ENCODE assay signal across 18 cellular contexts in the genomic region with DNA sequence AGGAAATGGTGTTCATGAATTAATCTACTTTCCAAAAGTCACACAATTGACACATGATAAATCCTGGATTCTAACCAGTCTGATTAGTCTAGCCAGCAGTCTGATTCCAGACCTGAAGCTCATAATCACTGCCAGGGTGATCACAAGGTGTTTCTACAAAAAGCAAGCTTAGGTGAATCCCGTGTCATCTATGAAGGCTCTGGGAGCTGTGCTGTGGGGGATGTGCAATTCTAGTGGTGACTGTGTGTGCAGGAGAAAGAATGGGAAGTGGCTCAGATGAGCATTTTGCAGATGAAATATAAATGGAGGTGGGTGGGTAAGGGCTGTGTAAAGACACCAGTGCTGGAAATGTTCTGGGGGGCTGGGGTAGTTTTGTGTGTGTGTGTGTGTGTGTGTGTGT. TPM values are rescaled to one million over a fixed set of nuclear protein-coding genes. Genes with fewer than 3 reads are reported as not detected.
DNase-seq lines count a peak whose midpoint lies in the region; ATAC-seq and TF ChIP-seq lines count a peak whose summit lies in the region.
"Had no signal": no experiment of that assay in that cellular context is flagged by ENCODE, and none has a peak within 500 bp of the region (broad histone marks: within the 10 kb centered on the region; RNA-seq: fewer than 3 reads in every experiment).

No MANE protein-coding gene starts in this region.

- H3K4me3 ChIP-seq in Caco-2 (ENCODE audit: low read depth, low read length), result no peak overlapping the region
- H3K4me3 ChIP-seq in WERI-Rb-1 (ENCODE audit: low read depth, low read length), result no peak overlapping the region
- H3K4me3 ChIP-seq: BLaER1 treated with 17β-estradiol and CSF1 and Interleukin-3, amounts not matched to agents 10 nM and 100 nM had no signal

- POLR2A ChIA-PET in Caco-2 (lab: Charles Lee), result no interaction called here

- peaks cover 16% of the 10 kb centered on the region for H3K9me3 Mint-ChIP-seq in Caco-2 (ENCODE audit: unreplicated experiment)
- H3K9me3 Mint-ChIP-seq: CD4-positive, CD25-positive, alpha-beta regulatory T cell; H9 had no signal

- H3K36me3 Mint-ChIP-seq in Caco-2 (ENCODE audit: insufficient read depth, unreplicated experiment), result peaks cover 13% of the 10 kb centered on the region
- H3K36me3 Mint-ChIP-seq: CD4-positive, CD25-positive, alpha-beta regulatory T cell had no signal

- BruUV-seq in Caco-2 (replicated peaks; lab: Mats Ljungman, UMichigan), result no TSS peak

- H3K27ac Mint-ChIP-seq in Caco-2 (ENCODE audit: unreplicated experiment), result no peak overlapping the region
- H3K27ac Mint-ChIP-seq: CD4-positive, CD25-positive, alpha-beta regulatory T cell; H9 had no signal

- intact Hi-C loops in Caco-2 (cut with micrococcal nuclease; ENCODE audit: unreplicated experiment), result no loop called here
- intact Hi-C loops in head of caudate nucleus (cut with DNase I), result no loop called here
- intact Hi-C loops in cardiac septum (cut with DNase I), result no loop called here

- H3K4me1 ChIP-seq in Caco-2, result peaks cover 18% of the 10 kb centered on the region

- H3K36me3 ChIP-seq in Caco-2 (ENCODE audit: control insufficient read depth, insufficient read depth, low read length), result no peaks in the 10 kb centered on the region
- no peaks in the 10 kb centered on the region for H3K36me3 ChIP-seq in WERI-Rb-1
- H3K36me3 ChIP-seq: BLaER1 treated with 17β-estradiol and CSF1 and Interleukin-3, amounts not matched to agents 10 nM and 100 nM had no signal

- no peak for ATAC-seq in omental fat pad (ENCODE audit: low FRiP score)

- CTCF ChIA-PET in Caco-2 (lab: Charles Lee), result interaction anchor here (0.6 to 0.7 kb wide), 2 partner anchors 24 to 54 kb away, joined by 3 read pairs; a partner anchor contains a TSS

- peak overlapping the region; percentile 74 for H3K4me3 Mint-ChIP-seq in Caco-2 (ENCODE audit: unreplicated experiment)
- H3K4me3 Mint-ChIP-seq: CD4-positive, CD25-positive, alpha-beta regulatory T cell; H9 had no signal

- H3K27me3 ChIP-seq in Caco-2 (replicated peaks; ENCODE audit: control insufficient read depth, insufficient read depth, low read length) (no peaks in the 10 kb centered on the region), WERI-Rb-1 (ENCODE audit: insufficient read depth, low read depth, severe bottlenecking) (no peaks in the 10 kb centered on the region)

- no peaks in the 10 kb centered on the region for H3K27me3 Mint-ChIP-seq in Caco-2 (ENCODE audit: insufficient read depth, unreplicated experiment)

- TF ChIP-seq CTCF in Caco-2 (IDR thresholded peaks at IDR 0.05; ENCODE audit: insufficient read depth in 1 of 2, low read depth in 1 of 2, low read length in 1 of 2, severe bottlenecking in 1 of 2, unreplicated experiment in 1 of 2), result no peak
- TF ChIP-seq CTCF in WERI-Rb-1 (IDR thresholded peaks at IDR 0.05; ENCODE audit: low read depth, low read length), result no peak
- TF ChIP-seq CTCF in omental fat pad (IDR thresholded peaks at IDR 0.05), result no peak

- DNase-seq in Caco-2 (no peak), NCI-H2227 (lab: John Stamatoyannopoulos, UW; ENCODE audit: unreplicated experiment) (peak; percentile 35), WERI-Rb-1 (peak; percentile 65), head of caudate nucleus (peak in 23 of 42 donors; percentile 19 to 74 (median 43)), omental fat pad (ENCODE audit: low spot score) (no peak), cardiac septum (ENCODE audit: low spot score) (no peak), EL (no peak)
- DNase-seq: ACHN; Calu3; CD4-positive, CD25-positive, alpha-beta regulatory T cell; DMS 273 treated with DMSO at 0.1 percent for 48 hours; DMS79; GDM1; GOT3; H9 had no signal

- peaks cover 8% of the 10 kb centered on the region for H3K4me1 Mint-ChIP-seq in Caco-2 (ENCODE audit: low read depth, unreplicated experiment)
- H3K4me1 Mint-ChIP-seq: CD4-positive, CD25-positive, alpha-beta regulatory T cell had no signal

- H3K27ac ChIP-seq in WERI-Rb-1, result peak overlapping the region; percentile 72
- H3K27ac ChIP-seq: BLaER1 treated with 17β-estradiol and CSF1 and Interleukin-3, amounts not matched to agents 10 nM and 100 nM; HL-60 had no signal

- no peaks in the 10 kb centered on the region; the same call in 1 of the 2 replicates for H3K9me3 ChIP-seq in Caco-2
- no peaks in the 10 kb centered on the region for H3K9me3 ChIP-seq in WERI-Rb-1 (ENCODE audit: severe bottlenecking)
- H3K9me3 ChIP-seq: BLaER1 treated with 17β-estradiol and CSF1 and Interleukin-3, amounts not matched to agents 10 nM and 100 nM had no signal

RNA-seq across cellular contexts. Expression of a gene that starts 1.8 kb away (rescaled TPM):
- total RNA-seq in Caco-2 (2022), result 43.4 and 69.9 TPM in 2 replicates
- not detected for total RNA-seq in omental fat pad
- total RNA-seq in cardiac septum, result 7,162 TPM
- total RNA-seq: Calu3; CD4-positive, CD25-positive, alpha-beta regulatory T cell had no signal

RNA-seq across cellular contexts. Expression of a gene that starts 13.0 kb away (rescaled TPM):
- total RNA-seq in Caco-2 (2022) (not detected in 2 replicates), omental fat pad (not detected), cardiac septum (21,376 TPM)
- total RNA-seq: A172; Calu3; CD4-positive, CD25-positive, alpha-beta regulatory T cell; H9 had no signal

RNA-seq across cellular contexts. Expression of a gene that starts 54.6 kb away (rescaled TPM):
- total RNA-seq in Caco-2 (2022) (30.4 and 34.9 TPM in 2 replicates), omental fat pad (10 to 100 TPM; 14.4 to 20.4 (median 18.0) TPM), cardiac septum (26.3 TPM)

RNA-seq across cellular contexts. Expression of a gene that starts 54.8 kb away (rescaled TPM):
- total RNA-seq in Caco-2 (2022) (27.8 and 28.6 TPM in 2 replicates), omental fat pad (10 to 100 TPM; 28.9 to 44.8 (median 36.0) TPM), cardiac septum (33.7 TPM)

Comparison
In these comparisons a context has a peak if more than half of its experiments do, and no peak if none do; other contexts are left out.
1. DNase-seq: peak in NCI-H2227 (single experiment), WERI-Rb-1 (single experiment) and head of caudate nucleus (23 of 42); none in Caco-2 (0 of 2), omental fat pad (single experiment), cardiac septum (single experiment) and EL (single experiment).
2. RNA of a gene that starts 1.8 kb away (total RNA-seq): 7,162 TPM in cardiac septum (single experiment); 43.4 to 69.9 TPM in Caco-2 and not detected in omental fat pad; every median in the first group is over 100 times any median in the second.
3. RNA of a gene that starts 13.0 kb away (total RNA-seq): 21,376 TPM in cardiac septum (single experiment); not detected in Caco-2 and not detected in omental fat pad; every median in the first group is over 1,000 times any median in the second.